1 cellular context compared by ENCODE assay signal in the genomic region with DNA sequence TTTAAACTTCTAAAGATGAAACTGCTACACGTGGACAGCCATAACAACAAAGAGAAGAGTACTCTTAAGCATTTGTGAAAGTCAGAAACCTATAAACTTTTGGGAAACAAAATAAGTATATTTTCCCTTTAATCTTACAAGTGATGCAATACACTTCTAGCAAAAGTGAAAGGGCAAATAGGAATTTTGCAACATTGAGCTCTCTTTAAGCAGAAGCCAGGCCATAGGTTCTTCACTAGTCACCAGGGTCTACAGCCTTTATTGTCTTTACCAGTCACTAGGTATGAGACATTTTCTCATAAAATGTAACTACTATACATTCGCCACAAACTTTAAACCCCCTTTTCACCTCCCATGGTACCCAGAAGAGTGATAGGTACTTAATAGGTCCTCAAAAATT.
TF ChIP-seq lines count a peak whose summit lies in the region.

No MANE protein-coding gene starts in this region.

TF ChIP-seq in GM23338, 12 proteins besides CTCF, POLR2A, EP300 and RAD21:
- TF ChIP-seq, protein P1, sequence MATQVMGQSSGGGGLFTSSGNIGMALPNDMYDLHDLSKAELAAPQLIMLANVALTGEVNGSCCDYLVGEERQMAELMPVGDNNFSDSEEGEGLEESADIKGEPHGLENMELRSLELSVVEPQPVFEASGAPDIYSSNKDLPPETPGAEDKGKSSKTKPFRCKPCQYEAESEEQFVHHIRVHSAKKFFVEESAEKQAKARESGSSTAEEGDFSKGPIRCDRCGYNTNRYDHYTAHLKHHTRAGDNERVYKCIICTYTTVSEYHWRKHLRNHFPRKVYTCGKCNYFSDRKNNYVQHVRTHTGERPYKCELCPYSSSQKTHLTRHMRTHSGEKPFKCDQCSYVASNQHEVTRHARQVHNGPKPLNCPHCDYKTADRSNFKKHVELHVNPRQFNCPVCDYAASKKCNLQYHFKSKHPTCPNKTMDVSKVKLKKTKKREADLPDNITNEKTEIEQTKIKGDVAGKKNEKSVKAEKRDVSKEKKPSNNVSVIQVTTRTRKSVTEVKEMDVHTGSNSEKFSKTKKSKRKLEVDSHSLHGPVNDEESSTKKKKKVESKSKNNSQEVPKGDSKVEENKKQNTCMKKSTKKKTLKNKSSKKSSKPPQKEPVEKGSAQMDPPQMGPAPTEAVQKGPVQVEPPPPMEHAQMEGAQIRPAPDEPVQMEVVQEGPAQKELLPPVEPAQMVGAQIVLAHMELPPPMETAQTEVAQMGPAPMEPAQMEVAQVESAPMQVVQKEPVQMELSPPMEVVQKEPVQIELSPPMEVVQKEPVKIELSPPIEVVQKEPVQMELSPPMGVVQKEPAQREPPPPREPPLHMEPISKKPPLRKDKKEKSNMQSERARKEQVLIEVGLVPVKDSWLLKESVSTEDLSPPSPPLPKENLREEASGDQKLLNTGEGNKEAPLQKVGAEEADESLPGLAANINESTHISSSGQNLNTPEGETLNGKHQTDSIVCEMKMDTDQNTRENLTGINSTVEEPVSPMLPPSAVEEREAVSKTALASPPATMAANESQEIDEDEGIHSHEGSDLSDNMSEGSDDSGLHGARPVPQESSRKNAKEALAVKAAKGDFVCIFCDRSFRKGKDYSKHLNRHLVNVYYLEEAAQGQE (IDR thresholded peaks at IDR 0.05; ENCODE audit: unreplicated experiment) = no peak
